ENCODE assay signal across 30 cellular contexts in genomic region chr22:19703869-19704268, GRCh38. TPM values are rescaled to one million over a fixed set of nuclear protein-coding genes. Genes with fewer than 3 reads are reported as not detected.
DNase-seq lines count a peak whose midpoint lies in the region; ATAC-seq and TF ChIP-seq lines count a peak whose summit lies in the region.
"Had no signal": no experiment of that assay in that cellular context is flagged by ENCODE, and none has a peak within 500 bp of the region (broad histone marks: within the 10 kb centered on the region; RNA-seq: fewer than 3 reads in every experiment).

No MANE protein-coding gene starts in this region.

- H3K9me3 ChIP-seq in RWPE2 (ENCODE audit: severe bottlenecking) (no peaks in the 10 kb centered on the region), lower lobe of right lung (no peaks in the 10 kb centered on the region), upper lobe of right lung (no peaks in the 10 kb centered on the region)

- no peaks in the 10 kb centered on the region for H3K36me3 ChIP-seq in RWPE2 (ENCODE audit: low read depth)
- H3K36me3 ChIP-seq in lower lobe of right lung, result no peaks in the 10 kb centered on the region
- no peaks in the 10 kb centered on the region for H3K36me3 ChIP-seq in upper lobe of right lung

- DNase-seq in activated CD4-positive, CD25-positive, alpha-beta regulatory T cell treated with anti-CD3 and anti-CD28 coated beads, Interleukin-2, amount 50 U/mL, for 72 hours, result peak; percentile 26
- no peak for DNase-seq in activated CD4-positive, CD25-positive, alpha-beta regulatory T cell (lab: John Stamatoyannopoulos, UW)
- DNase-seq in RWPE2 (ENCODE audit: low spot score) (peak; percentile 35), lower lobe of right lung (peak; percentile 35), upper lobe of right lung (peak; percentile 44), nucleus accumbens (lab: John Stamatoyannopoulos, UW) (no peak), HEK293T (ENCODE audit: extremely low spot score) (no peak)
- DNase-seq in stimulated activated naive CD8-positive, alpha-beta T cell treated with anti-CD3 and anti-CD28 coated beads, Interleukin-15, Interleukin-2, amounts not matched to agents 100 U/mL and 50 U/mL, for 24 hours, result no peak
- DNase-seq: activated CD4-positive, alpha-beta T cell treated with anti-CD3 and anti-CD28 coated beads, Interleukin-2, amount 50 U/mL, for 4 hours; activated naive CD8-positive, alpha-beta T cell treated with anti-CD3 and anti-CD28 coated beads, Interleukin-2, amount 10 ng/mL, durations not matched to agents 7 days and 5 days; C1 segment of cervical spinal cord; caudate nucleus; dermis blood vessel endothelial cell; glutamatergic neuron; HFFc6; left cardiac atrium; mesenchymal stem cell; NCI-H1436 treated with DMSO at 0.1 percent for 48 hours; NCI-H2227 treated with DMSO at 0.1 percent for 48 hours; NCI-H82; occipital lobe; PC-3; retina; SHP77 treated with DMSO at 0.1 percent for 48 hours; stimulated activated CD4-positive, alpha-beta T cell treated with anti-CD3 and anti-CD28 coated beads, Interleukin-4, amount 100 ng/mL, for 1 hour; stimulated activated naive B cell treated with anti-CD40 and anti-IgM and Interleukin-4, amounts not matched to agents 10 μg/mL and 1 μg/mL and 100 μg/mL, for 72 hours; T1000 had no signal

- H3K4me1 ChIP-seq in RWPE2 (ENCODE audit: insufficient read depth, poor library complexity, severe bottlenecking) (no peaks in the 10 kb centered on the region), lower lobe of right lung (no peaks in the 10 kb centered on the region), upper lobe of right lung (no peaks in the 10 kb centered on the region)

- intact Hi-C loops in lower lobe of right lung (cut with DNase I) (no loop called here), upper lobe of right lung (cut with DNase I) (no loop called here)

- TF ChIP-seq CTCF in RWPE2 (IDR thresholded peaks at IDR 0.05; ENCODE audit: poor library complexity, severe bottlenecking) (no peak), lower lobe of right lung (IDR thresholded peaks at IDR 0.05) (no peak), upper lobe of right lung (IDR thresholded peaks at IDR 0.05) (no peak)

- CTCF ChIA-PET in HEK293T (lab: Yijun Ruan, JAX), result no interaction called here

- POLR2A ChIA-PET in HEK293T (lab: Yijun Ruan, JAX), result no interaction called here

- H3K4me3 ChIP-seq in RWPE2 (ENCODE audit: severe bottlenecking) (no peak overlapping the region), lower lobe of right lung (no peak overlapping the region), upper lobe of right lung (no peak overlapping the region)

- no peak overlapping the region for H3K27ac ChIP-seq in RWPE2 (ENCODE audit: poor library complexity, severe bottlenecking)
- no peak overlapping the region for H3K27ac ChIP-seq in lower lobe of right lung
- H3K27ac ChIP-seq in upper lobe of right lung, result no peak overlapping the region
- H3K27ac ChIP-seq: KMS-11 had no signal

- H3K27me3 ChIP-seq in RWPE2 (ENCODE audit: insufficient read depth, poor library complexity, severe bottlenecking) (no peaks in the 10 kb centered on the region), lower lobe of right lung (ENCODE audit: low read depth) (no peaks in the 10 kb centered on the region), upper lobe of right lung (peaks cover 14% of the 10 kb centered on the region)

- ATAC-seq in RWPE2 (ENCODE audit: low read depth) (no peak), lower lobe of right lung (no peak), upper lobe of right lung (no peak)
- ATAC-seq in stimulated activated naive CD8-positive, alpha-beta T cell treated with anti-CD3 and anti-CD28 coated beads, Interleukin-15, Interleukin-2, amounts not matched to agents 100 U/mL and 50 U/mL, for 24 hours, result no peak
- ATAC-seq: left cardiac atrium; PC-3; stimulated activated naive B cell treated with anti-CD40 and anti-IgM and Interleukin-4, amounts not matched to agents 10 μg/mL and 1 μg/mL and 100 μg/mL, for 72 hours had no signal

TF ChIP-seq in HEK293T, 16 proteins besides CTCF, POLR2A, EP300 and RAD21:
- TF ChIP-seq BHLHE40 (IDR thresholded peaks at IDR 0.05; ENCODE audit: borderline replicate concordance) (no peak), SP1 (IDR thresholded peaks at IDR 0.05) (no peak), FOXM1 (IDR thresholded peaks at IDR 0.05; ENCODE audit: borderline replicate concordance) (no peak), ZNF384 (IDR thresholded peaks at IDR 0.05) (no peak), ARNT (IDR thresholded peaks at IDR 0.05) (no peak), ELF4 (IDR thresholded peaks at IDR 0.05) (no peak), CTBP1 (IDR thresholded peaks at IDR 0.05; ENCODE audit: borderline replicate concordance) (no peak), NFRKB (IDR thresholded peaks at IDR 0.05) (no peak), SUZ12 (IDR thresholded peaks at IDR 0.05) (no peak), L3MBTL2 (conservative IDR thresholded peaks at IDR 0.05) (no peak), FOXA1 (IDR thresholded peaks at IDR 0.05) (no peak), PKNOX1 (IDR thresholded peaks at IDR 0.05) (no peak), HDGF (IDR thresholded peaks at IDR 0.05; ENCODE audit: borderline replicate concordance) (no peak), FOXK2 (IDR thresholded peaks at IDR 0.05) (no peak), TARDBP (IDR thresholded peaks at IDR 0.05) (no peak), LEF1 (IDR thresholded peaks at IDR 0.05; ENCODE audit: borderline replicate concordance) (no peak)

RNA-seq across cellular contexts. Expression of gene SEPTIN5, which starts 10.4 kb away (rescaled TPM):
- 9.3 TPM for total RNA-seq in lower lobe of right lung
- 11.5 TPM for total RNA-seq in upper lobe of right lung
- total RNA-seq: activated naive CD8-positive, alpha-beta T cell treated with anti-CD3 and anti-CD28 coated beads, Interleukin-2, amount 10 ng/mL, durations not matched to agents 7 days and 5 days had no signal

RNA-seq across cellular contexts. Expression of gene GP1BB, which starts 19.5 kb away (rescaled TPM):
- total RNA-seq in lower lobe of right lung (2.8 TPM), upper lobe of right lung (1.3 TPM)
- total RNA-seq: activated naive CD8-positive, alpha-beta T cell treated with anti-CD3 and anti-CD28 coated beads, Interleukin-2, amount 10 ng/mL, durations not matched to agents 7 days and 5 days; HT1080; left cardiac atrium had no signal

RNA-seq across cellular contexts. Expression of gene TBX1, which starts 56.7 kb away (rescaled TPM):
- total RNA-seq in lower lobe of right lung (13.5 TPM), upper lobe of right lung (15.4 TPM)
- total RNA-seq: temporal lobe had no signal

Comparison
In these comparisons a context has a peak if more than half of its experiments do, and no peak if none do; other contexts are left out.
1. DNase-seq: peak in activated CD4-positive, CD25-positive, alpha-beta regulatory T cell treated with anti-CD3 and anti-CD28 coated beads, Interleukin-2, amount 50 U/mL, for 72 hours (single experiment), RWPE2 (single experiment), lower lobe of right lung (single experiment) and upper lobe of right lung (single experiment); none in activated CD4-positive, CD25-positive, alpha-beta regulatory T cell (0 of 4), nucleus accumbens (0 of 56), stimulated activated naive CD8-positive, alpha-beta T cell treated with anti-CD3 and anti-CD28 coated beads, Interleukin-15, Interleukin-2, amounts not matched to agents 100 U/mL and 50 U/mL, for 24 hours (single experiment) and HEK293T (single experiment).